Comparison of ENCODE assay signal across 1 cellular context in the genomic region with DNA sequence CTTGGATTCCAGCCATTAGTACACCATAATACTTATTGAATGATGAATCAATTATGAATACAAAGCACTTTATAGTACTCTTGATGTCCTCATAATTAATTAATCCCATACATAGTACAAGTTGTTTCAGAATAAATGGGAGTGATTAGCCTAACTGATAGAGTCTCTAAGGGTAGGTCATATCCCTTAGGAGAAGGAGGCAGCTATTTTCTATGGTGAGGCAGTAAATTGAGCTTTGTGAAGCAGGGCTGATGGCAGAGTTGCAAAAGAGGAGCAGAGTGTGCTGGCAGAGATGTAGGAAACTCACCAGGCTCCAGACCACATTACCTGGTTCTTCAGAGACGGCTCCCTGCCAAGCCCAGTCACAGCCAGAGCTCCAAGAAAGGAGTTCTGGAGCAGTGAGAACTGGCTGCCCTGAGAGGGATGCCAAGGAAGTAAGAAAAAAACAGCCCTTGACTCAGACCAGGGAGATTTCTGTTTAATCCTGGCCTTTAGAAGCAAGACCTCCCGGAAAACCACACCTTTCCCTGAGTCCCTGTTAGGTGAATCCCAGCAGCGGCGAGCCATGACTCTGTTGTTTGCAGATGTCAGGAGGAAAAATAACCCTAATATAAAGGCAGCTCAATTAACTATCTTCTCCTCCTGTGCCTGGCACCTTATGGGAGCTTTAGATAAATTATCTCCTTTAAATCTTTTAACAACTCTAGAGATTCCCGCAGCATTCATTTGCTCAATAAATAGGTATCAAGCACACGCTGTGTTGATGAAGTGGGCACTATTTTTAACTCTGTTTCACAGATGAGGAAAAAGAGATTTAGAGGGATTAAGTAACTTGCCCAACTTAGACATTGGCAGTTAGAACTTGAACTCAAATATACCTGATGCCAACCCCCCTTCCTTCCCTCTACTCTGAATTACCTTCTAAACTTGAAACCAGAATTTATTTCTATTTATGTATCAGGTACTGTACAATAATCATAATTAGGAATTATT.
TF ChIP-seq lines count a peak whose summit lies in the region.

No MANE protein-coding gene starts in this region.

TF ChIP-seq in SK-N-SH, 30 proteins besides CTCF, POLR2A, EP300 and RAD21 (continued from another document):
- TF ChIP-seq IRF3 (IDR thresholded peaks at IDR 0.05; ENCODE audit: low read depth, low read length) (no peak), CHD2 (IDR thresholded peaks at IDR 0.05; ENCODE audit: low read length, partially characterized antibody) (no peak), FOSL2 (IDR thresholded peaks at IDR 0.05; ENCODE audit: borderline replicate concordance, low read depth) (no peak), USF2 (IDR thresholded peaks at IDR 0.05; ENCODE audit: borderline replicate concordance, low read depth, low read length) (no peak)
- TF ChIP-seq, protein P1, sequence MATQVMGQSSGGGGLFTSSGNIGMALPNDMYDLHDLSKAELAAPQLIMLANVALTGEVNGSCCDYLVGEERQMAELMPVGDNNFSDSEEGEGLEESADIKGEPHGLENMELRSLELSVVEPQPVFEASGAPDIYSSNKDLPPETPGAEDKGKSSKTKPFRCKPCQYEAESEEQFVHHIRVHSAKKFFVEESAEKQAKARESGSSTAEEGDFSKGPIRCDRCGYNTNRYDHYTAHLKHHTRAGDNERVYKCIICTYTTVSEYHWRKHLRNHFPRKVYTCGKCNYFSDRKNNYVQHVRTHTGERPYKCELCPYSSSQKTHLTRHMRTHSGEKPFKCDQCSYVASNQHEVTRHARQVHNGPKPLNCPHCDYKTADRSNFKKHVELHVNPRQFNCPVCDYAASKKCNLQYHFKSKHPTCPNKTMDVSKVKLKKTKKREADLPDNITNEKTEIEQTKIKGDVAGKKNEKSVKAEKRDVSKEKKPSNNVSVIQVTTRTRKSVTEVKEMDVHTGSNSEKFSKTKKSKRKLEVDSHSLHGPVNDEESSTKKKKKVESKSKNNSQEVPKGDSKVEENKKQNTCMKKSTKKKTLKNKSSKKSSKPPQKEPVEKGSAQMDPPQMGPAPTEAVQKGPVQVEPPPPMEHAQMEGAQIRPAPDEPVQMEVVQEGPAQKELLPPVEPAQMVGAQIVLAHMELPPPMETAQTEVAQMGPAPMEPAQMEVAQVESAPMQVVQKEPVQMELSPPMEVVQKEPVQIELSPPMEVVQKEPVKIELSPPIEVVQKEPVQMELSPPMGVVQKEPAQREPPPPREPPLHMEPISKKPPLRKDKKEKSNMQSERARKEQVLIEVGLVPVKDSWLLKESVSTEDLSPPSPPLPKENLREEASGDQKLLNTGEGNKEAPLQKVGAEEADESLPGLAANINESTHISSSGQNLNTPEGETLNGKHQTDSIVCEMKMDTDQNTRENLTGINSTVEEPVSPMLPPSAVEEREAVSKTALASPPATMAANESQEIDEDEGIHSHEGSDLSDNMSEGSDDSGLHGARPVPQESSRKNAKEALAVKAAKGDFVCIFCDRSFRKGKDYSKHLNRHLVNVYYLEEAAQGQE (IDR thresholded peaks at IDR 0.05; ENCODE audit: low read depth, low read length), result no peak
